13 cellular contexts compared by ENCODE assay signal in the genomic region with DNA sequence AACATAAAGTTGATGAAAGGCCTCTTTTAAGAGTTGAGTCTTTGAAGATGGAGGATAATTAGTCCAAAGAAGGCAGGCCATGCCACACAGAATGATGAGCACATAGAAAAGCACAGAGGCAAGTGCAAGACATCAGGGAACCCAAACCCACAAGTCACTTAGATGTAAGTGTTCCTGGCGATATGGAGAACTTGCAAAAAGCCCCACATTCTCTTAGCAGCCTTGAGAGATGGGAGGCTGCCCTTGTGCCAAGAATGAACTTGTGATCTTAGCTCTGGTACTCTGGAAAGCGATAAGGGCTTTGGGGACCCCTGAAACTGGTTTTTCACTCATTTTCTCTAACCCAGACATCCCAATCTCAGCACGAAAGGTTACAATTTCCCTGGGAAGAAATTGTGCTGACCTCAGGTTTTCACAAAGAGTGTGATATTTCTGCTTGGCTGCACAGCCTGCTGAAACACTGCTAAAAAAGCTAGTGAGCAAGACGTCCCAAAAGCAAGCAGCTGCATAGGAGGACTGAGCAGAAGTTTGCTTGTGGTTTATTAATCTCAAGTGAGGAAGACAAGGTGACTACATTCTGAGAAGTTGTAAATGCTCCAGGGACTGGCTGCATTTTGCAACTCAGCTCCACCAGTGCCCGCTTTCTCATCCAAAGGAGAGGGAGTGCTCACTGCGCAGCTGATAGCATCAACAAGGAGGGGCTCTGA.
DNase-seq lines count a peak whose midpoint lies in the region; ATAC-seq lines count a peak whose summit lies in the region.
"Had no signal": no experiment of that assay in that cellular context is flagged by ENCODE, and none has a peak within 500 bp of the region (broad histone marks: within the 10 kb centered on the region; RNA-seq: fewer than 3 reads in every experiment).

No MANE protein-coding gene starts in this region.

- no peaks in the 10 kb centered on the region for H3K36me3 ChIP-seq in naive thymus-derived CD4-positive, alpha-beta T cell (ENCODE audit: control insufficient read depth in 2 of 3, insufficient read depth in 3 of 3, low read length in 3 of 3)

- H3K36me3 Mint-ChIP-seq in naive thymus-derived CD4-positive, alpha-beta T cell: no peaks in the 10 kb centered on the region

- intact Hi-C loops in naive thymus-derived CD4-positive, alpha-beta T cell (cut with micrococcal nuclease): no loop called here

- ATAC-seq in GM19328 (IDR thresholded peaks at IDR 0.05; ENCODE audit: unreplicated experiment) (peak; percentile 84), HG02798 (IDR thresholded peaks at IDR 0.05; ENCODE audit: poor library complexity, unreplicated experiment) (peak; percentile 91), HG03571 (IDR thresholded peaks at IDR 0.05; ENCODE audit: unreplicated experiment) (peak; percentile 94)
- ATAC-seq in stimulated activated naive CD8-positive, alpha-beta T cell treated with anti-CD3 and anti-CD28 coated beads, Interleukin-15, amount 100 ng/mL, for 72 hours: no peak
- no peak for ATAC-seq in naive thymus-derived CD4-positive, alpha-beta T cell

- no peaks in the 10 kb centered on the region for H3K9me3 Mint-ChIP-seq in stimulated activated naive CD8-positive, alpha-beta T cell treated with anti-CD3 and anti-CD28 coated beads, Interleukin-15, amount 100 ng/mL, for 72 hours
- H3K9me3 Mint-ChIP-seq in naive thymus-derived CD4-positive, alpha-beta T cell: peaks cover 0 to 7% (median 0%) of the 10 kb centered on the region in 11 donors

- no peaks in the 10 kb centered on the region for H3K4me1 ChIP-seq in naive thymus-derived CD4-positive, alpha-beta T cell (ENCODE audit: control insufficient read depth in 2 of 2, insufficient read depth in 2 of 2, low read length in 2 of 2)

- peaks cover 6% of the 10 kb centered on the region for H3K27me3 Mint-ChIP-seq in stimulated activated naive CD8-positive, alpha-beta T cell treated with anti-CD3 and anti-CD28 coated beads, Interleukin-15, amount 100 ng/mL, for 72 hours
- H3K27me3 Mint-ChIP-seq in naive thymus-derived CD4-positive, alpha-beta T cell: peaks cover 0 to 18% (median 2%) of the 10 kb centered on the region in 5 donors

- no peak overlapping the region for H3K27ac Mint-ChIP-seq in stimulated activated naive CD8-positive, alpha-beta T cell treated with anti-CD3 and anti-CD28 coated beads, Interleukin-15, amount 100 ng/mL, for 72 hours
- H3K27ac Mint-ChIP-seq in naive thymus-derived CD4-positive, alpha-beta T cell: no peak overlapping the region

- no peaks in the 10 kb centered on the region for H3K4me1 Mint-ChIP-seq in stimulated activated naive CD8-positive, alpha-beta T cell treated with anti-CD3 and anti-CD28 coated beads, Interleukin-15, amount 100 ng/mL, for 72 hours
- no peaks in the 10 kb centered on the region for H3K4me1 Mint-ChIP-seq in naive thymus-derived CD4-positive, alpha-beta T cell

- no peak overlapping the region for H3K4me3 Mint-ChIP-seq in stimulated activated naive CD8-positive, alpha-beta T cell treated with anti-CD3 and anti-CD28 coated beads, Interleukin-15, amount 100 ng/mL, for 72 hours
- H3K4me3 Mint-ChIP-seq in naive thymus-derived CD4-positive, alpha-beta T cell: no peak overlapping the region

- H3K27me3 ChIP-seq in naive thymus-derived CD4-positive, alpha-beta T cell (ENCODE audit: control insufficient read depth in 2 of 2, insufficient read depth in 2 of 2, low read length in 2 of 2): no peaks in the 10 kb centered on the region

- peak; percentile 15 for DNase-seq in DMS79 (lab: John Stamatoyannopoulos, UW)
- no peak for DNase-seq in NCI-H146 (lab: John Stamatoyannopoulos, UW)
- DNase-seq in stimulated activated naive CD8-positive, alpha-beta T cell treated with anti-CD3 and anti-CD28 coated beads, Interleukin-15, amount 100 ng/mL, for 72 hours: no peak
- no peak for DNase-seq in naive thymus-derived CD4-positive, alpha-beta T cell
- DNase-seq in AG08395 (ENCODE audit: low spot score): no peak
- DNase-seq: foreskin melanocyte; NCI-H82; stimulated activated naive CD4-positive, alpha-beta T cell treated with Interleukin-2 at 50 U/mL for 16 hours; T-helper 2 cell had no signal

- POLR2A ChIA-PET in naive thymus-derived CD4-positive, alpha-beta T cell (lab: Charles Lee): no interaction called here

- no peaks in the 10 kb centered on the region for H3K9me3 ChIP-seq in naive thymus-derived CD4-positive, alpha-beta T cell (ENCODE audit: control insufficient read depth in 2 of 3, low read length in 3 of 3)

- CTCF ChIA-PET in naive thymus-derived CD4-positive, alpha-beta T cell (lab: Charles Lee): no interaction called here

- H3K27ac ChIP-seq in naive thymus-derived CD4-positive, alpha-beta T cell (ENCODE audit: low read depth, low read length): no peak overlapping the region
- H3K27ac ChIP-seq: skin epidermis had no signal

- H3K4me3 ChIP-seq in naive thymus-derived CD4-positive, alpha-beta T cell (ENCODE audit: low read length): no peak overlapping the region
- H3K4me3 ChIP-seq: skin epidermis had no signal

Comparison
In these comparisons a context has a peak if more than half of its experiments do, and no peak if none do; other contexts are left out.
1. ATAC-seq: peak in GM19328 (single experiment), HG02798 (single experiment) and HG03571 (single experiment); none in stimulated activated naive CD8-positive, alpha-beta T cell treated with anti-CD3 and anti-CD28 coated beads, Interleukin-15, amount 100 ng/mL, for 72 hours (single experiment) and naive thymus-derived CD4-positive, alpha-beta T cell (single experiment).